33 cellular contexts compared by ENCODE assay signal in genomic region chr4:77219266-77219665, GRCh38.
"Had no signal": no experiment of that assay in that cellular context is flagged by ENCODE, and none has a peak within 500 bp of the region (broad histone marks: within the 10 kb centered on the region; RNA-seq: fewer than 3 reads in every experiment).

No MANE protein-coding gene starts in this region.

- DNase-seq: Karpas-422, Kasumi-1, MG63, MM.1S, MV-4-11, NCI-H1048, NCI-H1092, NCI-H1092 treated with DMSO at 0.1 percent for 48 hours, NCI-H1105, NCI-H1105 treated with DMSO at 0.1 percent for 48 hours, NCI-H1417, NCI-H1417 treated with DMSO at 0.1 percent for 48 hours, NCI-H1436, NCI-H1436 treated with DMSO at 0.1 percent for 48 hours, NCI-H146, NCI-H1694, NCI-H1694 treated with DMSO at 0.1 percent for 48 hours, NCI-H187, NCI-H187 treated with DMSO at 0.1 percent for 48 hours, NCI-H1930, NCI-H2029, NCI-H2029 treated with DMSO at 0.1 percent for 48 hours, NCI-H2081, NCI-H2081 treated with DMSO at 0.1 percent for 48 hours, NCI-H2107, NCI-H2171, NCI-H2227 treated with DMSO at 0.1 percent for 48 hours, NCI-H226, NCI-H345, NCI-H446, NCI-H446 treated with DMSO at 0.1 percent for 48 hours, NCI-H510A, NCI-H510A treated with DMSO at 0.1 percent for 48 hours had no signal

- H3K36me3 ChIP-seq: MG63 had no signal

- H3K27me3 ChIP-seq: MG63 had no signal

- H3K4me3 ChIP-seq: MG63 had no signal

- H3K9me3 ChIP-seq: MG63 had no signal
